Comparison of ENCODE assay signal across 28 cellular contexts in genomic region chr2:178827739-178828487, GRCh38. TPM values are rescaled to one million over a fixed set of nuclear protein-coding genes. Genes with fewer than 3 reads are reported as not detected.
DNase-seq lines count a peak whose midpoint lies in the region; ATAC-seq, FAIRE-seq and TF ChIP-seq lines count a peak whose summit lies in the region.
"Had no signal": no experiment of that assay in that cellular context is flagged by ENCODE, and none has a peak within 500 bp of the region (broad histone marks: within the 10 kb centered on the region; RNA-seq: fewer than 3 reads in every experiment).

No MANE protein-coding gene starts in this region.

- H3F3A ChIP-seq in PC-9 (ENCODE audit: insufficient read depth, low read depth): no peaks in the 10 kb centered on the region

- H3K4me1 ChIP-seq in endothelial cell of umbilical vein (ENCODE audit: control insufficient read depth, extremely low read depth, insufficient read depth, low read length): peaks cover 56% of the 10 kb centered on the region
- no peaks in the 10 kb centered on the region for H3K4me1 ChIP-seq in mesenchymal stem cell (ENCODE audit: control insufficient read depth, insufficient read depth, low read depth, low read length)
- H3K4me1 ChIP-seq in PC-9 (replicated peaks; ENCODE audit: insufficient read depth): no peaks in the 10 kb centered on the region

- no peak overlapping the region for H2BK120ac ChIP-seq in mesenchymal stem cell (ENCODE audit: low read depth, low read length)

- H4K91ac ChIP-seq in mesenchymal stem cell (ENCODE audit: low read length): no peak overlapping the region

- H3K27ac ChIP-seq in endothelial cell of umbilical vein (ENCODE audit: insufficient read depth, low read depth, low read length) (peak overlapping the region; percentile 50), mesenchymal stem cell (ENCODE audit: low read length, poor library complexity, severe bottlenecking) (no peak overlapping the region), PC-9 (no peak overlapping the region)
- H3K27ac ChIP-seq: RWPE1, SK-N-MC, skin epidermis had no signal

- intact Hi-C loops in endothelial cell of umbilical vein (cut with micrococcal nuclease) (loop anchor here (2.0 to 10.0 kb wide), 4 partner anchors 55 to 444 kb away; partner anchors contain the start of gene PLEKHA3), PC-9 (cut with micrococcal nuclease; ENCODE audit: unreplicated experiment) (no loop called here)

- TF ChIP-seq CTCF in endothelial cell of umbilical vein (IDR thresholded peaks at IDR 0.05; ENCODE audit: extremely low read depth in 1 of 2, insufficient read depth in 1 of 2, low read depth in 1 of 2, low read length in 2 of 2): no peak
- no peak for TF ChIP-seq CTCF in PC-9 (conservative IDR thresholded peaks at IDR 0.05)

- H3K9me1 ChIP-seq in endothelial cell of umbilical vein (replicated peaks; ENCODE audit: control insufficient read depth, extremely low read depth, insufficient read depth, low read length): no peaks in the 10 kb centered on the region

- H3K9me2 ChIP-seq in PC-9 (ENCODE audit: insufficient read depth): no peaks in the 10 kb centered on the region

- ATAC-seq in GM21786 (IDR thresholded peaks at IDR 0.05; ENCODE audit: unreplicated experiment): no peak
- no peak for ATAC-seq in GM21447 (IDR thresholded peaks at IDR 0.05; ENCODE audit: unreplicated experiment)
- ATAC-seq: activated naive CD4-positive, alpha-beta T cell treated with anti-CD3 and anti-CD28 coated beads, Interleukin-2, amount 50 U/mL, for 72 hours; activated T-helper 17 cell treated with anti-CD3 and anti-CD28 coated beads, Interleukin-2, amount 50 U/mL, for 72 hours; stimulated activated naive CD8-positive, alpha-beta T cell treated with anti-CD3 and anti-CD28 coated beads, Interleukin-15, amount 100 ng/mL, for 72 hours had no signal

- H3K36me3 ChIP-seq in endothelial cell of umbilical vein (ENCODE audit: control insufficient read depth in 2 of 2, extremely low read depth in 1 of 2, insufficient read depth in 2 of 2, low read length in 2 of 2): no peaks in the 10 kb centered on the region
- no peaks in the 10 kb centered on the region for H3K36me3 ChIP-seq in mesenchymal stem cell (ENCODE audit: control insufficient read depth in 1 of 2, insufficient read depth in 2 of 2, low read depth in 1 of 2, low read length in 2 of 2)
- H3K36me3 ChIP-seq in PC-9 (ENCODE audit: low read depth): no peaks in the 10 kb centered on the region
- H3K36me3 ChIP-seq: MG63 had no signal

- no peak overlapping the region for H3K23ac ChIP-seq in mesenchymal stem cell (ENCODE audit: low read length in 2 of 2)

- H3K14ac ChIP-seq in mesenchymal stem cell (ENCODE audit: low read length in 2 of 2): no peak overlapping the region

- no peaks in the 10 kb centered on the region for H4K20me1 ChIP-seq in endothelial cell of umbilical vein (replicated peaks; ENCODE audit: control insufficient read depth, extremely low read depth, insufficient read depth, low read length)
- no peaks in the 10 kb centered on the region for H4K20me1 ChIP-seq in PC-9 (ENCODE audit: insufficient read depth)

- H2BK15ac ChIP-seq in mesenchymal stem cell (ENCODE audit: low read depth, poor library complexity, severe bottlenecking): no peak overlapping the region

- CTCF ChIA-PET in endothelial cell of umbilical vein (lab: Charles Lee) (interaction anchor here (1.0 to 2.6 kb wide), 4 partner anchors 27 to 99 kb away, joined by 3 to 13 read pairs (median 4); no protein-coding TSS in a partner anchor), PC-9 (lab: Charles Lee) (no interaction called here)

- no peak overlapping the region for H2AK5ac ChIP-seq in mesenchymal stem cell (ENCODE audit: low read length, severe bottlenecking)

- H3K9ac ChIP-seq in endothelial cell of umbilical vein (replicated peaks; ENCODE audit: extremely low read depth, insufficient read depth, low read length) (no peak overlapping the region), mesenchymal stem cell (ENCODE audit: low read length) (peak overlapping the region; percentile 42)

- H3K9me3 ChIP-seq in endothelial cell of umbilical vein (replicated peaks; ENCODE audit: control insufficient read depth, insufficient read depth, low read length) (no peaks in the 10 kb centered on the region), mesenchymal stem cell (ENCODE audit: control insufficient read depth, low read length) (no peaks in the 10 kb centered on the region), PC-9 (ENCODE audit: insufficient read depth, low read depth) (peaks cover 6% of the 10 kb centered on the region; the same call in 1 of the 2 replicates)
- H3K9me3 ChIP-seq: MG63 had no signal

- 81% methylated on average over 8 of the region's 9 CpGs for WGBS in mesenchymal stem cell

- H2AFZ ChIP-seq in endothelial cell of umbilical vein (ENCODE audit: low read depth, low read length): peak overlapping the region; percentile 82
- H2AFZ ChIP-seq in mesenchymal stem cell (ENCODE audit: low read depth, low read length): no peak overlapping the region
- H2AFZ ChIP-seq in PC-9: no peak overlapping the region

- no peak overlapping the region for H2BK12ac ChIP-seq in mesenchymal stem cell (ENCODE audit: low read length in 2 of 2)

- H2BK5ac ChIP-seq in mesenchymal stem cell (ENCODE audit: low read depth, low read length, poor library complexity, severe bottlenecking): no peak overlapping the region

- H3K79me2 ChIP-seq in endothelial cell of umbilical vein (ENCODE audit: control insufficient read depth, insufficient read depth, low read length) (no peaks in the 10 kb centered on the region), PC-9 (ENCODE audit: low read depth) (no peaks in the 10 kb centered on the region)

- H3K4me2 ChIP-seq in endothelial cell of umbilical vein (ENCODE audit: insufficient read depth, low read length): peak overlapping the region; percentile 34
- no peak overlapping the region for H3K4me2 ChIP-seq in mesenchymal stem cell (ENCODE audit: low read length, poor library complexity, severe bottlenecking)
- no peak overlapping the region for H3K4me2 ChIP-seq in PC-9

- POLR2A ChIA-PET in endothelial cell of umbilical vein (lab: Charles Lee): no interaction called here
- POLR2A ChIA-PET in PC-9 (lab: Charles Lee; ENCODE audit: unreplicated experiment): interaction anchor here (0.5 kb wide), 1 partner anchor 262 kb away, joined by 3 read pairs; no protein-coding TSS in a partner anchor

- FAIRE-seq in endothelial cell of umbilical vein (lab: Jason Lieb, UNC): no peak
- FAIRE-seq: GM19239 had no signal

- H3K4me3 ChIP-seq in endothelial cell of umbilical vein (replicated peaks in 1 of 3; ENCODE audit: insufficient read depth in 1 of 3, low read depth in 1 of 3, low read length in 3 of 3) (no peak overlapping the region), mesenchymal stem cell (ENCODE audit: insufficient read depth in 1 of 2, low read depth in 1 of 2, low read length in 2 of 2) (no peak overlapping the region), PC-9 (no peak overlapping the region)
- H3K4me3 ChIP-seq: MG63, SK-N-MC, skin epidermis had no signal

- no peaks in the 10 kb centered on the region for H3K27me3 ChIP-seq in endothelial cell of umbilical vein (ENCODE audit: control insufficient read depth in 2 of 2, insufficient read depth in 2 of 2, low read length in 2 of 2)
- H3K27me3 ChIP-seq in mesenchymal stem cell (ENCODE audit: control insufficient read depth in 1 of 2, insufficient read depth in 1 of 2, low read length in 2 of 2): no peaks in the 10 kb centered on the region
- no peaks in the 10 kb centered on the region for H3K27me3 ChIP-seq in PC-9 (ENCODE audit: insufficient read depth, low read depth)
- H3K27me3 ChIP-seq: MG63 had no signal

- no TSS peak for BruUV-seq in endothelial cell of umbilical vein (replicated peaks; lab: Mats Ljungman, UMichigan)
- BruUV-seq in PC-9 (replicated peaks; lab: Mats Ljungman, UMichigan): no TSS peak

- TF ChIP-seq POLR2A in endothelial cell of umbilical vein (IDR thresholded peaks at IDR 0.05; ENCODE audit: low read depth, low read length): no peak

- dilution Hi-C loops in endothelial cell of umbilical vein (cut with MboI; ENCODE audit: extremely low pct_ligation_motif_present, low sequenced_read_pairs): no loop called here

- H3K18ac ChIP-seq in mesenchymal stem cell (ENCODE audit: low read depth in 1 of 2, low read length in 2 of 2): no peak overlapping the region

- no peak overlapping the region for H4K8ac ChIP-seq in mesenchymal stem cell (ENCODE audit: low read length)

- H3K4ac ChIP-seq in mesenchymal stem cell (ENCODE audit: low read depth in 1 of 2, low read length in 2 of 2): no peak overlapping the region

- no peaks in the 10 kb centered on the region for H3K79me1 ChIP-seq in mesenchymal stem cell (replicated peaks; ENCODE audit: low read length, poor library complexity, severe bottlenecking)

- DNase-seq in NCI-H774 (lab: John Stamatoyannopoulos, UW) (peak; percentile 3), endothelial cell of umbilical vein (ENCODE audit: low read depth, low spot score) (peak; percentile 64), mesenchymal stem cell (no peak), stromal cell of bone marrow (ENCODE audit: low read depth) (peak; percentile 23), PC-9 (no peak)
- DNase-seq: activated CD4-positive, alpha-beta memory T cell treated with anti-CD3 and anti-CD28 coated beads, Interleukin-2, amount 10 ng/mL, durations not matched to agents 7 days and 5 days; activated CD4-positive, CD25-positive, alpha-beta regulatory T cell treated with anti-CD3 and anti-CD28 coated beads, Interleukin-2, amount 50 U/mL, for 72 hours; activated CD8-positive, alpha-beta memory T cell treated with anti-CD3 and anti-CD28 coated beads, Interleukin-2, amount 50 U/mL, for 48 hours; anterior cingulate cortex; head of caudate nucleus; KBM-7; kidney glomerular epithelial cell; MG63; NCI-H1417; NCI-H2081; NCI-H345; posterior cingulate gyrus; stimulated activated naive CD8-positive, alpha-beta T cell treated with anti-CD3 and anti-CD28 coated beads, Interleukin-15, amount 100 ng/mL, for 72 hours; trophoblast cell had no signal

TF ChIP-seq in endothelial cell of umbilical vein, 7 proteins besides CTCF, POLR2A, EP300 and RAD21 (continues in another document):
- TF ChIP-seq POLR2AphosphoS5 (IDR thresholded peaks at IDR 0.05; ENCODE audit: insufficient read depth, low read depth, low read length): no peak

RNA-seq across cellular contexts. Expression of gene TTN, which starts 20.7 kb away (rescaled TPM):
- total RNA-seq in endothelial cell of umbilical vein (0.44 and 0.49 TPM in 2 replicates), PC-9 (2021) (not detected in 2 replicates)
- polyA plus RNA-seq in endothelial cell of umbilical vein: 0.10 and 0.11 TPM in 2 replicates
- 0.03 and 0.06 TPM in 2 replicates for polyA plus RNA-seq in endothelial cell of umbilical vein (2011; cell fraction: cytosol; rRNA removed)
- 0.36 and 0.38 TPM in 2 replicates for polyA plus RNA-seq in endothelial cell of umbilical vein (2011; cell fraction: nucleus; rRNA removed)
- 0.52 and 1.4 TPM in 2 replicates for polyA plus RNA-seq in endothelial cell of umbilical vein (2012)
- polyA minus RNA-seq in endothelial cell of umbilical vein: 0.40 and 2.0 TPM in 2 replicates
- not detected for polyA minus RNA-seq in endothelial cell of umbilical vein (2011; cell fraction: cytosol; rRNA and poly(A)+ RNA removed)
- polyA minus RNA-seq in endothelial cell of umbilical vein (2011; cell fraction: nucleus; rRNA and poly(A)+ RNA removed): 0.48 and 1.6 TPM in 2 replicates
- polyA plus RNA-seq in mesenchymal stem cell (2013, experiment 1 of 2): 0.03 TPM
- 0.01 TPM for polyA plus RNA-seq in mesenchymal stem cell (2013, experiment 2 of 2)
- polyA plus RNA-seq: BJ had no signal

Comparison
In these comparisons a context has a peak if more than half of its experiments do, and no peak if none do; other contexts are left out.
1. DNase-seq: peak in NCI-H774 (single experiment), endothelial cell of umbilical vein (single experiment) and stromal cell of bone marrow (single experiment); none in mesenchymal stem cell (single experiment) and PC-9 (0 of 2).